Comparison of ENCODE assay signal across 18 cellular contexts in genomic region chr12:89589753-89590152, GRCh38.
DNase-seq lines count a peak whose midpoint lies in the region; ATAC-seq, FAIRE-seq and TF ChIP-seq lines count a peak whose summit lies in the region.
"Had no signal": no experiment of that assay in that cellular context is flagged by ENCODE, and none has a peak within 500 bp of the region (broad histone marks: within the 10 kb centered on the region; RNA-seq: fewer than 3 reads in every experiment).

No MANE protein-coding gene starts in this region.

- H3K4me2 ChIP-seq in A549 (no peak overlapping the region), smooth muscle cell (no peak overlapping the region)
- H3K4me2 ChIP-seq: BLaER1 had no signal

- FAIRE-seq in A549 (lab: Jason Lieb, UNC) (peak; percentile 72), pancreas (lab: Jason Lieb, UNC) (peak; percentile 71)
- FAIRE-seq: GM12892, GM18507, HTR-8/SVneo had no signal

- DNase-seq in A549 (ENCODE audit: low read depth in 1 of 2, low spot score in 1 of 2) (no peak), HuH-7 (ENCODE audit: low spot score) (peak; percentile 5), left lobe of liver (ENCODE audit: low spot score) (no peak), pancreas (no peak), GDM1 (lab: John Stamatoyannopoulos, UW) (no peak), sciatic nerve (ENCODE audit: low spot score) (no peak), smooth muscle cell (lab: John Stamatoyannopoulos, UW; ENCODE audit: unreplicated experiment) (no peak), D341Med (ENCODE audit: low spot score) (no peak)
- DNase-seq: Calu3; CD8-positive, alpha-beta T cell; GM23248; HCEC 1CT; HFFc6 had no signal

- H3K36me3 ChIP-seq in pancreas (no peaks in the 10 kb centered on the region), smooth muscle cell (ENCODE audit: low read depth) (peaks cover 12% of the 10 kb centered on the region)

- ATAC-seq in A549 (no peak), left lobe of liver (peak; percentile 65), pancreas (no peak), sciatic nerve (no peak)
- ATAC-seq: CD8-positive, alpha-beta T cell had no signal

- H3K9ac ChIP-seq in smooth muscle cell (ENCODE audit: low read depth): no peak overlapping the region
- H3K9ac ChIP-seq: BLaER1, GM23248 had no signal

- H3K9me3 ChIP-seq in A549 (no peaks in the 10 kb centered on the region), pancreas (no peaks in the 10 kb centered on the region), smooth muscle cell (replicated peaks; ENCODE audit: low read depth) (no peaks in the 10 kb centered on the region)
- H3K9me3 ChIP-seq: BLaER1 had no signal

- H3K4me1 ChIP-seq in A549: no peaks in the 10 kb centered on the region
- peaks cover 0 to 8% (median 0%) of the 10 kb centered on the region in 3 donors for H3K4me1 ChIP-seq in pancreas
- peaks cover 6% of the 10 kb centered on the region for H3K4me1 ChIP-seq in smooth muscle cell (ENCODE audit: low read depth)
- H3K4me1 ChIP-seq: BLaER1 had no signal

- no peak for TF ChIP-seq CTCF in A549 (IDR thresholded peaks at IDR 0.05)
- no peak for TF ChIP-seq CTCF in pancreas (IDR thresholded peaks at IDR 0.05)
- TF ChIP-seq CTCF in smooth muscle cell (IDR thresholded peaks at IDR 0.05; ENCODE audit: borderline replicate concordance, insufficient read depth, poor library complexity, severe bottlenecking): no peak

- H3K27ac ChIP-seq in A549 (no peak overlapping the region), pancreas (no peak overlapping the region), smooth muscle cell (ENCODE audit: low read depth) (no peak overlapping the region)
- H3K27ac ChIP-seq: 22Rv1, BLaER1, GM23248 had no signal

- POLR2A ChIA-PET in A549 (lab: Yijun Ruan, JAX): no interaction called here

- no peak for TF ChIP-seq EP300 in A549 (IDR thresholded peaks at IDR 0.05)

- no peaks in the 10 kb centered on the region for H3K27me3 ChIP-seq in pancreas
- H3K27me3 ChIP-seq in smooth muscle cell (ENCODE audit: low read depth): no peaks in the 10 kb centered on the region
- H3K27me3 ChIP-seq: BLaER1 had no signal

- intact Hi-C loops in pancreas (cut with DNase I): no loop called here
- intact Hi-C loops in sciatic nerve (cut with DNase I): no loop called here

- H3K4me3 ChIP-seq in A549: no peak overlapping the region
- no peak overlapping the region for H3K4me3 ChIP-seq in pancreas
- no peak overlapping the region for H3K4me3 ChIP-seq in smooth muscle cell
- H3K4me3 ChIP-seq: BLaER1, GM23248 had no signal

- no peak for TF ChIP-seq RAD21 in A549 (conservative IDR thresholded peaks at IDR 0.05 in 1 of 2, IDR thresholded peaks at IDR 0.05 in 1 of 2)

- H4K20me1 ChIP-seq in smooth muscle cell (ENCODE audit: low read depth): no peaks in the 10 kb centered on the region
- H4K20me1 ChIP-seq: BLaER1 had no signal

- TF ChIP-seq POLR2A in A549 (IDR thresholded peaks at IDR 0.05; ENCODE audit: low read length): no peak

- CTCF ChIA-PET in A549 (lab: Yijun Ruan, JAX): no interaction called here

- no peaks in the 10 kb centered on the region for H3F3A ChIP-seq in smooth muscle cell (ENCODE audit: low read depth)

- H2AFZ ChIP-seq in smooth muscle cell (ENCODE audit: low read depth): no peak overlapping the region
- H2AFZ ChIP-seq: GM23248 had no signal

- H3K79me2 ChIP-seq in smooth muscle cell (ENCODE audit: low read depth): no peaks in the 10 kb centered on the region

TF ChIP-seq in A549, 52 proteins besides CTCF, POLR2A, EP300 and RAD21:
- TF ChIP-seq PHF8 (IDR thresholded peaks at IDR 0.05; ENCODE audit: borderline replicate concordance, low read depth): no peak
- TF ChIP-seq, protein P1, sequence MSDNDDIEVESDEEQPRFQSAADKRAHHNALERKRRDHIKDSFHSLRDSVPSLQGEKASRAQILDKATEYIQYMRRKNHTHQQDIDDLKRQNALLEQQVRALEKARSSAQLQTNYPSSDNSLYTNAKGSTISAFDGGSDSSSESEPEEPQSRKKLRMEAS (IDR thresholded peaks at IDR 0.05): no peak
- TF ChIP-seq RARB (CRISPR knock-in tag; IDR thresholded peaks at IDR 0.05): no peak
- TF ChIP-seq RNF2 (IDR thresholded peaks at IDR 0.05; ENCODE audit: borderline replicate concordance, low read depth): no peak
- no peak for TF ChIP-seq GATA3 (IDR thresholded peaks at IDR 0.05; ENCODE audit: borderline replicate concordance)
- TF ChIP-seq, protein P2, sequence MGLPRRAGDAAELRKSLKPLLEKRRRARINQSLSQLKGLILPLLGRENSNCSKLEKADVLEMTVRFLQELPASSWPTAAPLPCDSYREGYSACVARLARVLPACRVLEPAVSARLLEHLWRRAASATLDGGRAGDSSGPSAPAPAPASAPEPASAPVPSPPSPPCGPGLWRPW (IDR thresholded peaks at IDR 0.05): no peak
